8 cellular contexts compared by ENCODE assay signal in genomic region chr6:106360410-106360988, GRCh38. TPM values are rescaled to one million over a fixed set of nuclear protein-coding genes. Genes with fewer than 3 reads are reported as not detected.
DNase-seq lines count a peak whose midpoint lies in the region; ATAC-seq lines count a peak whose summit lies in the region.

CRYBG1 (plus strand) TSS chr6:106360717; CDS start chr6:106360909, 192 bp downstream.

- peak; percentile 60 for DNase-seq in DMS79 (lab: John Stamatoyannopoulos, UW)
- DNase-seq in HAP-1 (ENCODE audit: low spot score in 2 of 2), result peak; percentile 30 to 82
- DNase-seq in NCI-H187 (lab: John Stamatoyannopoulos, UW), result peak; percentile 61 to 65
- peak; percentile 30 for DNase-seq in activated CD4-positive, CD25-positive, alpha-beta regulatory T cell treated with anti-CD3 and anti-CD28 coated beads, Interleukin-2, amount 50 U/mL, for 16 hours (ENCODE audit: low read depth, low spot score)
- DNase-seq in central memory CD4-positive, alpha-beta T cell, result peak; percentile 77
- DNase-seq in left colon, result peak; percentile 63 to 82
- peak; percentile 69 for DNase-seq in stimulated activated CD4-positive, alpha-beta T cell treated with anti-CD3 and anti-CD28 coated beads, Interleukin-1b, Interleukin-23, amount 100 ng/mL, for 48 hours

- H3K4me3 ChIP-seq in HAP-1, result peak within 1 kb of the TSS; percentile 29

- no peaks in the 10 kb centered on the region for H3K9me3 ChIP-seq in HAP-1

- peaks cover 25% of the 10 kb centered on the region for H3K27me3 ChIP-seq in HAP-1 (ENCODE audit: low read depth)

- no peaks in the 10 kb centered on the region for H3K36me3 ChIP-seq in HAP-1 (replicated peaks)

- in situ Hi-C loops in HAP-1 (cut with MboI; ENCODE audit: low sequenced_read_pairs), result no loop called here

- H3K4me1 ChIP-seq in HAP-1, result peaks cover 5% of the 10 kb centered on the region

- intact Hi-C loops in left colon (cut with DNase I, micrococcal nuclease), result no loop called here

- ATAC-seq in left colon (peak; percentile 96), GM18870 (IDR thresholded peaks at IDR 0.05; ENCODE audit: unreplicated experiment) (no peak)

RNA-seq across cellular contexts. Expression of gene CRYBG1, which starts in this region (rescaled TPM):
- total RNA-seq in left colon, result 10 to 100 TPM; 73.7 to 77.5 TPM
